Comparison of ENCODE assay signal across 9 cellular contexts in genomic region chr4:169080970-169081369, GRCh38.
DNase-seq lines count a peak whose midpoint lies in the region; FAIRE-seq lines count a peak whose summit lies in the region.
"Had no signal": no experiment of that assay in that cellular context is flagged by ENCODE, and none has a peak within 500 bp of the region (broad histone marks: within the 10 kb centered on the region; RNA-seq: fewer than 3 reads in every experiment).

No MANE protein-coding gene starts in this region.

- FAIRE-seq in GM19239 (lab: Jason Lieb, UNC), result peak; percentile 4
- FAIRE-seq: urothelium cell line had no signal

- H3K27me3 ChIP-seq in skeletal muscle satellite cell (ENCODE audit: control insufficient read depth, insufficient read depth, low read length), result no peaks in the 10 kb centered on the region

- DNase-seq in GM19239 (ENCODE audit: insufficient read length, low spot score) (no peak), NCI-H446 (lab: John Stamatoyannopoulos, UW) (peak; percentile 40 to 66), foreskin melanocyte (peak; percentile 30), cortex of kidney (lab: John Stamatoyannopoulos, UW) (no peak), H4 (ENCODE audit: low spot score) (no peak), NCI-H69 (lab: John Stamatoyannopoulos, UW) (no peak)
- DNase-seq in stimulated activated CD4-positive, alpha-beta T cell treated with anti-CD3 and anti-CD28 coated beads, Interleukin-1b, Interleukin-23, amount 100 ng/mL, for 48 hours, result no peak

- peak overlapping the region; percentile 24 for H3K9ac ChIP-seq in skeletal muscle satellite cell (ENCODE audit: low read depth, low read length)

- no peak overlapping the region for H3K4me3 ChIP-seq in skeletal muscle satellite cell (ENCODE audit: low read length)

- peak overlapping the region; percentile 73 for H3K4me2 ChIP-seq in skeletal muscle satellite cell (ENCODE audit: low read length)

- peaks cover 3% of the 10 kb centered on the region for H3K36me3 ChIP-seq in skeletal muscle satellite cell (ENCODE audit: insufficient read depth, low read length)

- peaks cover 22% of the 10 kb centered on the region for H3K4me1 ChIP-seq in skeletal muscle satellite cell (ENCODE audit: control insufficient read depth, insufficient read depth, low read length)

- no peaks in the 10 kb centered on the region for H3K9me3 ChIP-seq in skeletal muscle satellite cell (replicated peaks; ENCODE audit: low read length)

Comparison
In these comparisons a context has a peak if more than half of its experiments do, and no peak if none do; other contexts are left out.
1. DNase-seq: peak in NCI-H446 (2 of 2) and foreskin melanocyte (single experiment); none in GM19239 (single experiment), cortex of kidney (single experiment), H4 (single experiment), stimulated activated CD4-positive, alpha-beta T cell treated with anti-CD3 and anti-CD28 coated beads, Interleukin-1b, Interleukin-23, amount 100 ng/mL, for 48 hours (single experiment) and NCI-H69 (single experiment).